28 cellular contexts compared by ENCODE assay signal in the genomic region with DNA sequence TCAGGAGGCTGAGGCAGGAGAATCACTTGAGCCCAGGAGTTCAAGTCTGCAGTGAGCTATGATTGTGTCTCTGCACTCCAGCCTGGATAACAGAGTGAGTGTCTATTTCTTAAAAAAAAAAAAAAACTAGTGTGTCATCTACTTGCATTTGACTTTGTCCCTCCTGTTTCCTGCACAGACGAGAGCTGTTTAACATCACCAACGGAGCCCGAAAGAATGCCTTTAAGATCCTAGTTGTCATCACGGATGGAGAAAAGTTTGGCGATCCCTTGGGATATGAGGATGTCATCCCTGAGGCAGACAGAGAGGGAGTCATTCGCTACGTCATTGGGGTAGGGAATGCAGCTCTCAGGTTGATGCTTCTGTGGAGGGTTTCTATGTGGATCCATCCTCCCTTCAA. TPM values are rescaled to one million over a fixed set of nuclear protein-coding genes. Genes with fewer than 3 reads are reported as not detected.
"Had no signal": no experiment of that assay in that cellular context is flagged by ENCODE, and none has a peak within 500 bp of the region (broad histone marks: within the 10 kb centered on the region; RNA-seq: fewer than 3 reads in every experiment).

No MANE protein-coding gene starts in this region.

- H3K27me3 ChIP-seq: cardiac muscle cell, Peyer's patch, SJCRH30 had no signal

- DNase-seq: activated CD4-positive, alpha-beta T cell treated with anti-CD3 and anti-CD28 coated beads for 36 hours; activated CD4-positive, alpha-beta T cell treated with anti-CD3 and anti-CD28 coated beads, Interleukin-2, amount 50 U/mL, for 1 hour; activated CD4-positive, CD25-positive, alpha-beta regulatory T cell; activated CD8-positive, alpha-beta T cell treated with anti-CD3 and anti-CD28 coated beads for 36 hours; activated effector memory CD4-positive, alpha-beta T cell treated with Interleukin-2 at 50 U/mL for 16 hours; activated naive CD4-positive, alpha-beta T cell; activated T-cell treated with anti-CD3 and anti-CD28 coated beads, Interleukin-2, amount 50 U/mL, for 24 hours; amygdala; MM.1S; NCI-H1105; NCI-H1436; NCI-H2029 treated with DMSO at 0.1 percent for 48 hours; NCI-H345; NCI-H510A treated with DMSO at 0.1 percent for 48 hours; NCI-H69; NK-92 treated with Interleukin-12 subunit alpha and Interleukin-12 subunit beta, amount 100 ng/mL, for 24 hours; Right ventricle myocardium superior; SJCRH30; SK-N-SH; T-helper 1 cell had no signal

- H3K36me3 Mint-ChIP-seq: activated naive CD8-positive, alpha-beta T cell; brain had no signal

- H3K9me3 ChIP-seq: Peyer's patch, SJCRH30, SK-N-SH had no signal

- H3K4me3 ChIP-seq: cardiac muscle cell, Peyer's patch, SJCRH30 had no signal

- H3K4me3 Mint-ChIP-seq: activated CD4-positive, alpha-beta T cell treated with anti-CD3 and anti-CD28 coated beads for 36 hours; activated CD8-positive, alpha-beta T cell treated with anti-CD3 and anti-CD28 coated beads for 36 hours; activated naive CD8-positive, alpha-beta T cell; activated T-cell treated with anti-CD3 and anti-CD28 coated beads, Interleukin-2, amount 50 U/mL, for 24 hours; activated T-helper 1 cell treated with anti-CD3 and anti-CD28 coated beads, Interleukin-12 subunit alpha, Interleukin-12 subunit beta, Interleukin-2, Interleukin-4 antibody, amounts not matched to agents 30 ng/mL and 10 ng/mL and 1 ng/mL, durations not matched to agents 14 hours and 24 hours and 36 hours; brain had no signal

- H3K27ac Mint-ChIP-seq: activated CD4-positive, alpha-beta T cell treated with anti-CD3 and anti-CD28 coated beads for 36 hours; activated CD8-positive, alpha-beta T cell treated with anti-CD3 and anti-CD28 coated beads for 36 hours; activated naive CD8-positive, alpha-beta T cell; activated T-cell treated with anti-CD3 and anti-CD28 coated beads, Interleukin-2, amount 50 U/mL, for 24 hours; activated T-helper 1 cell treated with anti-CD3 and anti-CD28 coated beads, Interleukin-12 subunit alpha, Interleukin-12 subunit beta, Interleukin-2, Interleukin-4 antibody, amounts not matched to agents 30 ng/mL and 10 ng/mL and 1 ng/mL, durations not matched to agents 14 hours and 24 hours and 36 hours had no signal

- H3K4me2 ChIP-seq: SK-N-SH had no signal

- H3K27me3 Mint-ChIP-seq: activated naive CD8-positive, alpha-beta T cell had no signal

- H3K9ac ChIP-seq: SK-N-SH had no signal

- H3K4me1 ChIP-seq: Peyer's patch, SJCRH30 had no signal

- H3K36me3 ChIP-seq: cardiac muscle cell, Peyer's patch, SJCRH30 had no signal

- FAIRE-seq: astrocyte had no signal

- H3K27ac ChIP-seq: cardiac muscle cell, Peyer's patch, SJCRH30, VCaP had no signal

- H3K9me3 Mint-ChIP-seq: activated CD8-positive, alpha-beta T cell treated with anti-CD3 and anti-CD28 coated beads for 36 hours; activated T-cell treated with anti-CD3 and anti-CD28 coated beads, Interleukin-2, amount 50 U/mL, for 24 hours; activated T-helper 1 cell treated with anti-CD3 and anti-CD28 coated beads, Interleukin-12 subunit alpha, Interleukin-12 subunit beta, Interleukin-2, Interleukin-4 antibody, amounts not matched to agents 30 ng/mL and 10 ng/mL and 1 ng/mL, durations not matched to agents 14 hours and 24 hours and 36 hours had no signal

RNA-seq across cellular contexts. Expression of gene ITGAM, which starts 13.4 kb away (rescaled TPM):
- total RNA-seq: cardiac muscle cell, SJCRH30 had no signal
- polyA plus RNA-seq: cardiac muscle cell had no signal

RNA-seq across cellular contexts. Expression of gene PYDC1, which starts 56.3 kb away (rescaled TPM):
- total RNA-seq: activated CD4-positive, alpha-beta T cell treated with anti-CD3 and anti-CD28 coated beads for 36 hours; activated CD8-positive, alpha-beta T cell treated with anti-CD3 and anti-CD28 coated beads for 36 hours; activated T-helper 1 cell treated with anti-CD3 and anti-CD28 coated beads, Interleukin-12 subunit alpha, Interleukin-12 subunit beta, Interleukin-2, Interleukin-4 antibody, amounts not matched to agents 30 ng/mL and 10 ng/mL and 1 ng/mL, durations not matched to agents 14 hours and 24 hours and 36 hours; astrocyte; cardiac muscle cell; Peyer's patch; Right ventricle myocardium superior; SJCRH30; T-helper 2 cell treated with Interferon-gamma antibody and Interleukin-4, amounts not matched to agents 100 ng/mL and 5 ng/mL, for 36 hours had no signal
- polyA plus RNA-seq: cardiac muscle cell, SK-N-SH had no signal

RNA-seq across cellular contexts. Expression of gene TRIM72, which starts 59.3 kb away (rescaled TPM):
- total RNA-seq: activated CD8-positive, alpha-beta T cell treated with anti-CD3 and anti-CD28 coated beads for 36 hours; astrocyte; Peyer's patch; T-helper 2 cell treated with Interferon-gamma antibody and Interleukin-4, amounts not matched to agents 100 ng/mL and 5 ng/mL, for 36 hours had no signal
- polyA plus RNA-seq: cardiac muscle cell had no signal
